Comparison of ENCODE assay signal across 8 cellular contexts in genomic region chrX:12975670-12975965, GRCh38. TPM values are rescaled to one million over a fixed set of nuclear protein-coding genes. Genes with fewer than 3 reads are reported as not detected.
DNase-seq lines count a peak whose midpoint lies in the region; ATAC-seq and TF ChIP-seq lines count a peak whose summit lies in the region.

No MANE protein-coding gene starts in this region.

- H4K8ac ChIP-seq in mesendoderm (ENCODE audit: low read depth, low read length) = no peak overlapping the region

- no peak overlapping the region for H2BK120ac ChIP-seq in mesendoderm (ENCODE audit: low read depth, low read length)

- ATAC-seq in aorta (ENCODE audit: low FRiP score) (peak; percentile 31), HG02678 (IDR thresholded peaks at IDR 0.05; ENCODE audit: unreplicated experiment) (no peak), GM19452 (IDR thresholded peaks at IDR 0.05; ENCODE audit: unreplicated experiment) (no peak)

- peak overlapping the region; percentile 6 for H2AFZ ChIP-seq in mammary epithelial cell (ENCODE audit: low read depth, low read length)

- H3K79me2 ChIP-seq in mammary epithelial cell (ENCODE audit: insufficient read depth, low read length) (peaks cover 14% of the 10 kb centered on the region), mesendoderm (ENCODE audit: control insufficient read depth, insufficient read depth, low read length) (peaks cover 12% of the 10 kb centered on the region)

- dilution Hi-C loops in mammary epithelial cell (cut with HindIII; ENCODE audit: low sequenced_read_pairs) = no loop called here

- no peaks in the 10 kb centered on the region for H3K36me3 ChIP-seq in mammary epithelial cell (ENCODE audit: insufficient read depth, low read length)
- H3K36me3 ChIP-seq in mesendoderm (ENCODE audit: control insufficient read depth, insufficient read depth, low read length) = no peaks in the 10 kb centered on the region
- H3K36me3 ChIP-seq in aorta (ENCODE audit: control insufficient read depth in 1 of 2, insufficient read depth in 2 of 2, low read length in 1 of 2) = no peaks in the 10 kb centered on the region

- H3K4me1 ChIP-seq in mammary epithelial cell (ENCODE audit: insufficient read depth, low read length) (peaks cover 7% of the 10 kb centered on the region), mesendoderm (ENCODE audit: control insufficient read depth, low read depth, low read length) (no peaks in the 10 kb centered on the region), aorta (ENCODE audit: control insufficient read depth in 1 of 2, insufficient read depth in 2 of 2, low read length in 2 of 2) (peaks cover 0 to 2% of the 10 kb centered on the region in 2 donors)

- H3K27ac ChIP-seq in mammary epithelial cell (ENCODE audit: insufficient read depth, low read depth, low read length) (peak overlapping the region; percentile 93), mesendoderm (ENCODE audit: low read depth, low read length) (peak overlapping the region; percentile 95), aorta (ENCODE audit: low read depth in 1 of 2, low read length in 2 of 2) (peak overlapping the region; percentile 57 to 99)

- H3K4me2 ChIP-seq in mammary epithelial cell (ENCODE audit: insufficient read depth, low read depth, low read length) (peak overlapping the region; percentile 82), mesendoderm (ENCODE audit: low read length) (no peak overlapping the region)

- H3K4me3 ChIP-seq in AG10803 (ENCODE audit: low read length) (peak overlapping the region; percentile 86), mammary epithelial cell (replicated peaks in 1 of 3; ENCODE audit: insufficient read depth in 1 of 3, low read depth in 2 of 3, low read length in 3 of 3) (peak overlapping the region; percentile 79 to 87 (median 80)), mesendoderm (ENCODE audit: low read length) (peak overlapping the region; percentile 94), aorta (ENCODE audit: low read length in 2 of 2) (peak overlapping the region; percentile 66 to 93)

- no peak overlapping the region for H4K5ac ChIP-seq in mesendoderm (ENCODE audit: low read length)

- intact Hi-C loops in mammary epithelial cell (cut with micrococcal nuclease) = loop anchor here (1.0 to 10.0 kb wide), 6 partner anchors 28 to 422 kb away; no protein-coding TSS in a partner anchor
- intact Hi-C loops in aorta (cut with DNase I) = loop anchor here (5.0 to 10.0 kb wide), 2 partner anchors 127 to 399 kb away; no protein-coding TSS in a partner anchor

- H4K20me1 ChIP-seq in mammary epithelial cell (ENCODE audit: insufficient read depth, low read length) = no peaks in the 10 kb centered on the region

- TF ChIP-seq CTCF in AG10803 (conservative IDR thresholded peaks at IDR 0.05; ENCODE audit: low read length) (no peak), mammary epithelial cell (conservative IDR thresholded peaks at IDR 0.05 in 1 of 2, IDR thresholded peaks at IDR 0.05 in 1 of 2; ENCODE audit: extremely low read depth in 1 of 2, insufficient read depth in 1 of 2, low read depth in 1 of 2, low read length in 2 of 2) (no peak)

- peak overlapping the region; percentile 20 for H3K4ac ChIP-seq in mesendoderm (ENCODE audit: low read depth, low read length)

- no peak overlapping the region for H2AK5ac ChIP-seq in mesendoderm (ENCODE audit: low read length)

- peak overlapping the region; percentile 89 for H3K56ac ChIP-seq in mesendoderm (ENCODE audit: low read length)

- peak overlapping the region; percentile 95 for H3K18ac ChIP-seq in mesendoderm (ENCODE audit: low read length)

- no peak for DNase-seq in AG10803 (ENCODE audit: low read depth)
- DNase-seq in HT1080 (ENCODE audit: low read depth) = peak; percentile 3
- DNase-seq in mammary epithelial cell = no peak
- DNase-seq in mesendoderm = no peak
- peak in 1 of 2 donors; percentile 79 for DNase-seq in aorta
- DNase-seq in COLO829 (ENCODE audit: low spot score) = no peak

- H3K9me3 ChIP-seq in mammary epithelial cell (replicated peaks; ENCODE audit: insufficient read depth, low read length) (no peaks in the 10 kb centered on the region), aorta (ENCODE audit: control insufficient read depth, low read length) (no peaks in the 10 kb centered on the region)

- in situ Hi-C loops in mammary epithelial cell (cut with MboI; ENCODE audit: low sequenced_read_pairs in 2 of 2) = no loop called here

- no peak overlapping the region for H3K23ac ChIP-seq in mesendoderm (ENCODE audit: low read length)

- H3K27me3 ChIP-seq in mammary epithelial cell (ENCODE audit: insufficient read depth, low read length) (no peaks in the 10 kb centered on the region), mesendoderm (ENCODE audit: insufficient read depth, low read length, poor library complexity) (no peaks in the 10 kb centered on the region), aorta (ENCODE audit: control insufficient read depth in 1 of 2, insufficient read depth in 2 of 2, low read length in 1 of 2) (no peaks in the 10 kb centered on the region)

- no TSS peak for BruUV-seq in mammary epithelial cell (replicated peaks; lab: Mats Ljungman, UMichigan)

- WGBS in mammary epithelial cell (ENCODE audit: low coverage, missing lambda C conversion rate) = 23% methylated on average over 14 of the region's 26 CpGs
- no CpG with 5 or more reads among the region's 26 CpGs for WGBS in mesendoderm (ENCODE audit: extremely low coverage, insufficient coverage, low lambda C conversion rate)
- WGBS in aorta, 2 donors = 0 to 10% methylated on average over 25 to 26 of the region's 26 CpGs

- peak overlapping the region; percentile 82 for H3K9ac ChIP-seq in mammary epithelial cell (ENCODE audit: insufficient read depth, low read length)
- peak overlapping the region; percentile 80 for H3K9ac ChIP-seq in mesendoderm (ENCODE audit: low read length)

- H2BK5ac ChIP-seq in mesendoderm (ENCODE audit: low read length) = no peak overlapping the region

- no peaks in the 10 kb centered on the region for H3K79me1 ChIP-seq in mesendoderm (ENCODE audit: low read length)

- CTCF ChIA-PET in mammary epithelial cell (lab: Charles Lee; ENCODE audit: low non-redundant PET) = no interaction called here

- no peak overlapping the region for H2BK15ac ChIP-seq in mesendoderm (replicated peaks; ENCODE audit: low read depth)

RNA-seq across cellular contexts. Expression of gene TMSB4X, which starts 0.7 kb away (rescaled TPM):
- 12.1 and 20.4 TPM in 2 replicates for total RNA-seq in HT1080 (2014; rRNA removed; shearing (Covaris generic))
- polyA plus RNA-seq in HT1080 (2015; cell fraction: cytosol; rRNA removed) = 13.1 and 18.7 TPM in 2 replicates
- polyA plus RNA-seq in HT1080 (2015; cell fraction: nucleus; rRNA removed) = 3.2 and 12.4 TPM in 2 replicates
- total RNA-seq in mammary epithelial cell (1,000 to 10,000 TPM; 1,481 to 1,998 TPM), aorta (1,000 to 10,000 TPM; 2,762 to 3,390 TPM)
- polyA plus RNA-seq in mammary epithelial cell (2,487 TPM), aorta (over 10,000 TPM in 1 of 2 donors, 1,000 to 10,000 TPM in 1; 8,938 to 17,543 TPM)
- 1,100 TPM for polyA minus RNA-seq in mammary epithelial cell
- polyA plus RNA-seq in mesendoderm (2013, experiment 1 of 2) = 3,955 TPM
- 4,083 TPM for polyA plus RNA-seq in mesendoderm (2013, experiment 2 of 2)

Comparison
In these comparisons a context has a peak if more than half of its experiments do, and no peak if none do; other contexts are left out.
1. RNA of gene TMSB4X, which starts 0.7 kb away (total RNA-seq): 2,762 to 3,390 TPM in aorta and 1,481 to 1,998 TPM in mammary epithelial cell; 12.1 to 20.4 TPM in HT1080; every median in the first group is over 10 times any median in the second.
2. Peak in every context shown above with its lines, with median percentiles within 50 percentile points of each other: H3K4me3 ChIP-seq and H3K27ac ChIP-seq.